8 cellular contexts compared by ENCODE assay signal in genomic region chr17:75032896-75033294, GRCh38. TPM values are rescaled to one million over a fixed set of nuclear protein-coding genes. Genes with fewer than 3 reads are reported as not detected.
DNase-seq lines count a peak whose midpoint lies in the region; ATAC-seq, FAIRE-seq and TF ChIP-seq lines count a peak whose summit lies in the region.

No MANE protein-coding gene starts in this region.

- H3K4me3 ChIP-seq in fibroblast of mammary gland (ENCODE audit: control insufficient read depth, low read depth, low read length): peak overlapping the region; percentile 73
- peak overlapping the region; percentile 68 to 81 (median 74) for H3K4me3 ChIP-seq in gastrocnemius medialis

- intact Hi-C loops in gastrocnemius medialis (cut with DNase I; ENCODE audit: low total_unique reads): loop anchor here (2.0 kb wide), 1 partner anchor 46 kb away; the partner anchor contains the start of gene CDR2L

- in situ Hi-C loops in SK-MEL-5 (cut with HindIII; ENCODE audit: low pct_unique_long_range_greater_than_20kb, low sequenced_read_pairs) (no loop called here), gastrocnemius medialis (cut with MboI; ENCODE audit: low sequenced_read_pairs in 4 of 4) (no loop called here)

- H3K27ac ChIP-seq in gastrocnemius medialis: peak overlapping the region; percentile 29 to 86 (median 82)

- H3K4me1 ChIP-seq in gastrocnemius medialis: peaks cover 11 to 25% of the 10 kb centered on the region in 2 donors

- DNase-seq in NCI-H1105 treated with DMSO at 0.1 percent for 48 hours (lab: John Stamatoyannopoulos, UW): peak; percentile 22
- no peak for DNase-seq in NCI-H1105 (lab: John Stamatoyannopoulos, UW)
- peak; percentile 30 for DNase-seq in SK-MEL-5 (ENCODE audit: low read depth, low spot score)
- DNase-seq in fibroblast of mammary gland (ENCODE audit: low read depth): peak; percentile 15
- DNase-seq in gastrocnemius medialis: no peak
- DNase-seq in RCC 7860 (ENCODE audit: low spot score): no peak

- TF ChIP-seq POLR2A in gastrocnemius medialis (IDR thresholded peaks at IDR 0.05): no peak

- no peaks in the 10 kb centered on the region for H3K36me3 ChIP-seq in gastrocnemius medialis

- no peaks in the 10 kb centered on the region for H3K9me3 ChIP-seq in gastrocnemius medialis

- no peak for FAIRE-seq in RCC 7860 (lab: Jason Lieb, UNC)

- TF ChIP-seq CTCF in fibroblast of mammary gland (conservative IDR thresholded peaks at IDR 0.05; ENCODE audit: control insufficient read depth, insufficient read depth, low read depth, low read length) (no peak), gastrocnemius medialis (IDR thresholded peaks at IDR 0.05 in 4 of 5, conservative IDR thresholded peaks at IDR 0.05 in 1 of 5) (no peak)

- no peaks in the 10 kb centered on the region for H3K27me3 ChIP-seq in gastrocnemius medialis

- ATAC-seq in gastrocnemius medialis: no peak
- ATAC-seq in HG02610 (IDR thresholded peaks at IDR 0.05; ENCODE audit: unreplicated experiment): no peak
- ATAC-seq in HG03521 (IDR thresholded peaks at IDR 0.05; ENCODE audit: unreplicated experiment): no peak

RNA-seq across cellular contexts. Expression of gene ATP5PD, which starts 13.9 kb away (rescaled TPM):
- 557 and 623 TPM in 2 replicates for total RNA-seq in SK-MEL-5 (2014; rRNA removed; shearing (Covaris generic))
- polyA plus RNA-seq in SK-MEL-5 (2015; cell fraction: cytosol; rRNA removed): 298 and 430 TPM in 2 replicates
- polyA plus RNA-seq in SK-MEL-5 (2015; cell fraction: nucleus; rRNA removed): 107 and 127 TPM in 2 replicates
- 100 to 1,000 TPM; 377 to 495 (median 491) TPM for total RNA-seq in gastrocnemius medialis

RNA-seq across cellular contexts. Expression of gene KCTD2, which starts 14.1 kb away (rescaled TPM):
- total RNA-seq in SK-MEL-5 (2014; rRNA removed; shearing (Covaris generic)): 23.3 and 26.6 TPM in 2 replicates
- polyA plus RNA-seq in SK-MEL-5 (2015; cell fraction: cytosol; rRNA removed): 31.7 and 38.6 TPM in 2 replicates
- polyA plus RNA-seq in SK-MEL-5 (2015; cell fraction: nucleus; rRNA removed): 23.1 and 34.6 TPM in 2 replicates
- total RNA-seq in gastrocnemius medialis: 10 to 100 TPM; 29.4 to 51.1 (median 41.8) TPM

RNA-seq across cellular contexts. Expression of gene MRPL58, which starts 20.4 kb away (rescaled TPM):
- total RNA-seq in SK-MEL-5 (2014; rRNA removed; shearing (Covaris generic)): 92.6 and 96.0 TPM in 2 replicates
- polyA plus RNA-seq in SK-MEL-5 (2015; cell fraction: cytosol; rRNA removed): 88.1 and 100 TPM in 2 replicates
- polyA plus RNA-seq in SK-MEL-5 (2015; cell fraction: nucleus; rRNA removed): 29.4 and 30.9 TPM in 2 replicates
- total RNA-seq in gastrocnemius medialis: 100 to 1,000 TPM in 3 of 4 donors, 10 to 100 TPM in 1; 97.9 to 141 (median 107) TPM

RNA-seq across cellular contexts. Expression of gene CDR2L, which starts 45.5 kb away (rescaled TPM):
- total RNA-seq in SK-MEL-5 (2014; rRNA removed; shearing (Covaris generic)): 3.2 and 3.9 TPM in 2 replicates
- polyA plus RNA-seq in SK-MEL-5 (2015; cell fraction: cytosol; rRNA removed): 13.6 and 16.2 TPM in 2 replicates
- polyA plus RNA-seq in SK-MEL-5 (2015; cell fraction: nucleus; rRNA removed): 5.7 and 8.4 TPM in 2 replicates
- 1 to 10 TPM; 1.3 to 3.6 (median 2.6) TPM for total RNA-seq in gastrocnemius medialis

RNA-seq across cellular contexts. Expression of gene SLC16A5, which starts 54.9 kb away (rescaled TPM):
- total RNA-seq in SK-MEL-5 (2014; rRNA removed; shearing (Covaris generic)): 0.19 TPM in 1 of 2 replicates, not detected in the other
- polyA plus RNA-seq in SK-MEL-5 (2015; cell fraction: cytosol; rRNA removed): 0.05 TPM in 1 of 2 replicates, not detected in the other
- 0.68 TPM in 1 of 2 replicates, not detected in the other for polyA plus RNA-seq in SK-MEL-5 (2015; cell fraction: nucleus; rRNA removed)
- total RNA-seq in gastrocnemius medialis: 1 to 10 TPM; 1.5 to 7.9 (median 6.9) TPM

Comparison
In these comparisons a context has a peak if more than half of its experiments do, and no peak if none do; other contexts are left out.
1. DNase-seq: peak in NCI-H1105 treated with DMSO at 0.1 percent for 48 hours (single experiment), SK-MEL-5 (single experiment) and fibroblast of mammary gland (single experiment); none in NCI-H1105 (single experiment), gastrocnemius medialis (0 of 2) and RCC 7860 (single experiment).